Comparison of ENCODE assay signal across 1 cellular context in genomic region chr6:54291738-54292137, GRCh38.
TF ChIP-seq lines count a peak whose summit lies in the region.

No MANE protein-coding gene starts in this region.

TF ChIP-seq in GM12878, 131 proteins besides CTCF, POLR2A, EP300 and RAD21 (continued from another document):
- TF ChIP-seq CBX5 (IDR thresholded peaks at IDR 0.05; ENCODE audit: low read depth) (no peak), MTA2 (IDR thresholded peaks at IDR 0.05; ENCODE audit: low read depth) (peak; percentile 81), BCL11A (IDR thresholded peaks at IDR 0.05; ENCODE audit: low read depth, low read length) (0 out of 2 replicates have a peak, but pooled peaks have one; percentile 46), NBN (IDR thresholded peaks at IDR 0.05) (no peak), ZNF217 (IDR thresholded peaks at IDR 0.05) (peak; percentile 91), POU2F2 (IDR thresholded peaks at IDR 0.05; ENCODE audit: borderline replicate concordance, low read depth, low read length) (no peak), JUNB (IDR thresholded peaks at IDR 0.05) (peak; percentile 65), RUNX3 (IDR thresholded peaks at IDR 0.05; ENCODE audit: low read length) (peak; percentile 67), KDM1A (IDR thresholded peaks at IDR 0.05; ENCODE audit: borderline replicate concordance) (no peak), IRF4 (IDR thresholded peaks at IDR 0.05; ENCODE audit: low read depth, low read length) (no peak), PKNOX1 (IDR thresholded peaks at IDR 0.05) (no peak), NFIC (IDR thresholded peaks at IDR 0.05; ENCODE audit: low read depth, low read length) (0 out of 2 replicates have a peak, but pooled peaks have one; percentile 15), USF2 (IDR thresholded peaks at IDR 0.05; ENCODE audit: borderline replicate concordance, low read depth, low read length) (no peak), CUX1 (IDR thresholded peaks at IDR 0.05; ENCODE audit: insufficient replicate concordance, low read depth, low read length) (no peak), IKZF2 (IDR thresholded peaks at IDR 0.05) (peak; percentile 9 to 13; a peak in 1 of 4 replicates), ZBED1 (IDR thresholded peaks at IDR 0.05; ENCODE audit: borderline replicate concordance) (no peak), HDAC6 (IDR thresholded peaks at IDR 0.05; ENCODE audit: unreplicated experiment) (no peak), MEF2B (IDR thresholded peaks at IDR 0.05; ENCODE audit: partially characterized antibody, poor library complexity, severe bottlenecking) (peak; percentile 68), ZNF687 (IDR thresholded peaks at IDR 0.05) (no peak), MEF2A (IDR thresholded peaks at IDR 0.05; ENCODE audit: insufficient read depth, low read depth, low read length) (0 out of 2 replicates have a peak, but pooled peaks have one; percentile 16), WRNIP1 (IDR thresholded peaks at IDR 0.05; ENCODE audit: borderline replicate concordance, low read depth, low read length) (no peak), ZBTB4 (CRISPR knock-in tag; IDR thresholded peaks at IDR 0.05) (no peak)
